ENCODE assay signal across 2 cellular contexts in genomic region chr17:70588003-70588402, GRCh38.
TF ChIP-seq lines count a peak whose summit lies in the region.

No MANE protein-coding gene starts in this region.

TF ChIP-seq in SK-N-SH treated with all-trans-retinoic acid at 6 μM for 48 hours, 23 proteins besides CTCF, POLR2A, EP300 and RAD21 (continued from another document):
- no peak for TF ChIP-seq PATZ1 (CRISPR knock-in tag; IDR thresholded peaks at IDR 0.05; ENCODE audit: borderline replicate concordance)
TF ChIP-seq in SK-N-SH treated with all-trans-retinoic acid at 6 μM for 48 hours: peak in this region for 1.

TF ChIP-seq in SK-N-SH, 30 proteins besides CTCF, POLR2A, EP300 and RAD21 (continued from another document):
- TF ChIP-seq FOXJ3 (CRISPR knock-in tag; IDR thresholded peaks at IDR 0.05) (no peak), SMC3 (IDR thresholded peaks at IDR 0.05; ENCODE audit: low read depth, low read length) (no peak), NFIC (IDR thresholded peaks at IDR 0.05; ENCODE audit: borderline replicate concordance) (no peak), GATA2 (CRISPR knock-in tag; IDR thresholded peaks at IDR 0.05) (no peak), SIN3A (IDR thresholded peaks at IDR 0.05; ENCODE audit: borderline replicate concordance, low read depth, low read length) (no peak), YY1 (IDR thresholded peaks at IDR 0.05; ENCODE audit: low read depth) (no peak), FOSL2 (IDR thresholded peaks at IDR 0.05; ENCODE audit: borderline replicate concordance, low read depth) (no peak), GABPA (IDR thresholded peaks at IDR 0.05; ENCODE audit: low read depth) (no peak), RCOR1 (IDR thresholded peaks at IDR 0.05; ENCODE audit: low read length) (no peak), MXI1 (IDR thresholded peaks at IDR 0.05; ENCODE audit: low read depth, low read length) (no peak), NRF1 (IDR thresholded peaks at IDR 0.05; ENCODE audit: low read depth, low read length) (no peak), RXRA (IDR thresholded peaks at IDR 0.05; ENCODE audit: borderline replicate concordance, low read depth) (no peak)
- TF ChIP-seq, protein P1, sequence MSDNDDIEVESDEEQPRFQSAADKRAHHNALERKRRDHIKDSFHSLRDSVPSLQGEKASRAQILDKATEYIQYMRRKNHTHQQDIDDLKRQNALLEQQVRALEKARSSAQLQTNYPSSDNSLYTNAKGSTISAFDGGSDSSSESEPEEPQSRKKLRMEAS (IDR thresholded peaks at IDR 0.05; ENCODE audit: low read depth), result no peak
- TF ChIP-seq, protein P2, sequence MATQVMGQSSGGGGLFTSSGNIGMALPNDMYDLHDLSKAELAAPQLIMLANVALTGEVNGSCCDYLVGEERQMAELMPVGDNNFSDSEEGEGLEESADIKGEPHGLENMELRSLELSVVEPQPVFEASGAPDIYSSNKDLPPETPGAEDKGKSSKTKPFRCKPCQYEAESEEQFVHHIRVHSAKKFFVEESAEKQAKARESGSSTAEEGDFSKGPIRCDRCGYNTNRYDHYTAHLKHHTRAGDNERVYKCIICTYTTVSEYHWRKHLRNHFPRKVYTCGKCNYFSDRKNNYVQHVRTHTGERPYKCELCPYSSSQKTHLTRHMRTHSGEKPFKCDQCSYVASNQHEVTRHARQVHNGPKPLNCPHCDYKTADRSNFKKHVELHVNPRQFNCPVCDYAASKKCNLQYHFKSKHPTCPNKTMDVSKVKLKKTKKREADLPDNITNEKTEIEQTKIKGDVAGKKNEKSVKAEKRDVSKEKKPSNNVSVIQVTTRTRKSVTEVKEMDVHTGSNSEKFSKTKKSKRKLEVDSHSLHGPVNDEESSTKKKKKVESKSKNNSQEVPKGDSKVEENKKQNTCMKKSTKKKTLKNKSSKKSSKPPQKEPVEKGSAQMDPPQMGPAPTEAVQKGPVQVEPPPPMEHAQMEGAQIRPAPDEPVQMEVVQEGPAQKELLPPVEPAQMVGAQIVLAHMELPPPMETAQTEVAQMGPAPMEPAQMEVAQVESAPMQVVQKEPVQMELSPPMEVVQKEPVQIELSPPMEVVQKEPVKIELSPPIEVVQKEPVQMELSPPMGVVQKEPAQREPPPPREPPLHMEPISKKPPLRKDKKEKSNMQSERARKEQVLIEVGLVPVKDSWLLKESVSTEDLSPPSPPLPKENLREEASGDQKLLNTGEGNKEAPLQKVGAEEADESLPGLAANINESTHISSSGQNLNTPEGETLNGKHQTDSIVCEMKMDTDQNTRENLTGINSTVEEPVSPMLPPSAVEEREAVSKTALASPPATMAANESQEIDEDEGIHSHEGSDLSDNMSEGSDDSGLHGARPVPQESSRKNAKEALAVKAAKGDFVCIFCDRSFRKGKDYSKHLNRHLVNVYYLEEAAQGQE (IDR thresholded peaks at IDR 0.05; ENCODE audit: low read depth, low read length), result no peak
